8 cellular contexts compared by ENCODE assay signal in genomic region chr3:119322021-119322522, GRCh38. TPM values are rescaled to one million over a fixed set of nuclear protein-coding genes. Genes with fewer than 3 reads are reported as not detected.
DNase-seq lines count a peak whose midpoint lies in the region; ATAC-seq and TF ChIP-seq lines count a peak whose summit lies in the region.

No MANE protein-coding gene starts in this region.

- no peaks in the 10 kb centered on the region for H3K27me3 Mint-ChIP-seq in natural killer cell treated with Interleukin-12 subunit alpha and Interleukin-12 subunit beta and Interleukin-15 and Interleukin-18, amount 100 ng/mL, for 72 hours

- peaks cover 32% of the 10 kb centered on the region for H3K79me2 ChIP-seq in MM.1S (ENCODE audit: low read length)

- H3K4me1 Mint-ChIP-seq in natural killer cell treated with Interleukin-12 subunit alpha and Interleukin-12 subunit beta and Interleukin-15 and Interleukin-18, amount 100 ng/mL, for 72 hours (ENCODE audit: low read depth in 2 of 2), result peaks cover 55 to 62% of the 10 kb centered on the region in 2 donors

- peak overlapping the region; percentile 91 for H3K9ac ChIP-seq in MM.1S (ENCODE audit: low read length)

- 21 to 22% methylated on average over 4 of the region's 4 CpGs for WGBS in ectodermal cell, 2 experiments

- peak; percentile 64 for DNase-seq in EH (ENCODE audit: low read depth)
- DNase-seq in MM.1S, result peak; percentile 10
- DNase-seq in natural killer cell treated with Interleukin-12 subunit alpha and Interleukin-12 subunit beta and Interleukin-15 and Interleukin-18, amount 100 ng/mL, for 72 hours (ENCODE audit: low spot score), result no peak
- DNase-seq in central memory CD4-positive, alpha-beta T cell, result no peak

- H3K4me2 ChIP-seq in MM.1S (ENCODE audit: low read depth, low read length), result peak overlapping the region; percentile 93

- peaks cover 3% of the 10 kb centered on the region for H3K9me3 Mint-ChIP-seq in natural killer cell treated with Interleukin-12 subunit alpha and Interleukin-12 subunit beta and Interleukin-15 and Interleukin-18, amount 100 ng/mL, for 72 hours

- H3K4me3 ChIP-seq in MM.1S (ENCODE audit: low read length) (peak overlapping the region; percentile 81), ectodermal cell (ENCODE audit: insufficient read depth, low read depth, low read length) (peak overlapping the region; percentile 56)

- H3K36me3 ChIP-seq in MM.1S (replicated peaks; ENCODE audit: insufficient read depth, low read length) (no peaks in the 10 kb centered on the region), ectodermal cell (ENCODE audit: control insufficient read depth, insufficient read depth, low read length) (no peaks in the 10 kb centered on the region)

- H3K4me1 ChIP-seq in MM.1S (ENCODE audit: low read length) (peaks cover 10% of the 10 kb centered on the region), ectodermal cell (ENCODE audit: control insufficient read depth, insufficient read depth, low read length) (peaks cover 4% of the 10 kb centered on the region)

- no peaks in the 10 kb centered on the region for H4K20me1 ChIP-seq in MM.1S (ENCODE audit: insufficient read depth, low read length)

- no peaks in the 10 kb centered on the region for H3K9me2 ChIP-seq in MM.1S (replicated peaks; ENCODE audit: insufficient read depth, low read length)

- ATAC-seq in natural killer cell treated with Interleukin-12 subunit alpha and Interleukin-12 subunit beta and Interleukin-15 and Interleukin-18, amount 100 ng/mL, for 72 hours, result no peak
- no peak for ATAC-seq in activated CD4-positive, CD25-positive, alpha-beta regulatory T cell treated with anti-CD3 and anti-CD28 coated beads, Interleukin-2, amount 50 U/mL, for 24 hours
- ATAC-seq in HG02870 (IDR thresholded peaks at IDR 0.05; ENCODE audit: unreplicated experiment) (no peak), HG02610 (IDR thresholded peaks at IDR 0.05; ENCODE audit: unreplicated experiment) (no peak)

- H3K27me3 ChIP-seq in MM.1S (replicated peaks; ENCODE audit: insufficient read depth, low read length) (no peaks in the 10 kb centered on the region), ectodermal cell (ENCODE audit: control insufficient read depth, insufficient read depth, low read length, poor library complexity, severe bottlenecking) (peaks cover 38% of the 10 kb centered on the region)

- H3K27ac Mint-ChIP-seq in natural killer cell treated with Interleukin-12 subunit alpha and Interleukin-12 subunit beta and Interleukin-15 and Interleukin-18, amount 100 ng/mL, for 72 hours, result peak overlapping the region; percentile 98 to 99

- peak overlapping the region; percentile 81 for H2AFZ ChIP-seq in MM.1S (ENCODE audit: low read length)

- peak overlapping the region; percentile 98 for H3K4me3 Mint-ChIP-seq in natural killer cell treated with Interleukin-12 subunit alpha and Interleukin-12 subunit beta and Interleukin-15 and Interleukin-18, amount 100 ng/mL, for 72 hours

- peak overlapping the region; percentile 91 for H3K27ac ChIP-seq in MM.1S (ENCODE audit: low read length)
- H3K27ac ChIP-seq in ectodermal cell (ENCODE audit: insufficient read depth, low read depth, low read length, poor library complexity, severe bottlenecking), result no peak overlapping the region

- H3K36me3 Mint-ChIP-seq in natural killer cell treated with Interleukin-12 subunit alpha and Interleukin-12 subunit beta and Interleukin-15 and Interleukin-18, amount 100 ng/mL, for 72 hours, result peaks cover 12% of the 10 kb centered on the region

- H3F3A ChIP-seq in MM.1S (ENCODE audit: insufficient read depth, low read length), result peaks cover 18% of the 10 kb centered on the region

- no peak for TF ChIP-seq CTCF in MM.1S (IDR thresholded peaks at IDR 0.05; ENCODE audit: low read length)

- no peaks in the 10 kb centered on the region for H3K9me3 ChIP-seq in MM.1S (replicated peaks; ENCODE audit: insufficient read depth, low read length)
- no peaks in the 10 kb centered on the region for H3K9me3 ChIP-seq in ectodermal cell (ENCODE audit: control insufficient read depth, low read length)

RNA-seq across cellular contexts. Expression of gene ARHGAP31, which starts 27.9 kb away (rescaled TPM):
- 0.65 TPM for polyA plus RNA-seq in ectodermal cell (2013, experiment 1 of 4)
- 0.66 TPM for polyA plus RNA-seq in ectodermal cell (2013, experiment 2 of 4)
- 0.64 TPM for polyA plus RNA-seq in ectodermal cell (2013, experiment 3 of 4)
- 0.65 TPM for polyA plus RNA-seq in ectodermal cell (2013, experiment 4 of 4)
- total RNA-seq in natural killer cell treated with Interleukin-12 subunit alpha and Interleukin-12 subunit beta and Interleukin-15 and Interleukin-18, amount 100 ng/mL, for 72 hours, result 10 to 100 TPM; 22.5 to 64.6 TPM

Comparison
In these comparisons a context has a peak if more than half of its experiments do, and no peak if none do; other contexts are left out.
1. DNase-seq: peak in EH (single experiment) and MM.1S (single experiment); none in natural killer cell treated with Interleukin-12 subunit alpha and Interleukin-12 subunit beta and Interleukin-15 and Interleukin-18, amount 100 ng/mL, for 72 hours (single experiment) and central memory CD4-positive, alpha-beta T cell (single experiment).